Comparison of ENCODE assay signal across 9 cellular contexts in genomic region chr6:43436577-43437282, GRCh38. TPM values are rescaled to one million over a fixed set of nuclear protein-coding genes. Genes with fewer than 3 reads are reported as not detected.
A peak's percentile ranks its signal among the peaks of the same experiment; 100 is the strongest.
DNase-seq lines count a peak whose midpoint lies in the region; ATAC-seq and TF ChIP-seq lines count a peak whose summit lies in the region.
"Had no signal": no experiment of that assay in that cellular context is flagged by ENCODE, and none has a peak within 500 bp of the region (broad histone marks: within the 10 kb centered on the region; RNA-seq: fewer than 3 reads in every experiment).

No MANE protein-coding gene starts in this region.

- peak overlapping the region; percentile 92 to 94 for H3K27ac ChIP-seq in esophagus (ENCODE audit: low read depth in 2 of 2, low read length in 1 of 2)
- H3K27ac ChIP-seq: VCaP had no signal

- H3K4me1 Mint-ChIP-seq in nephron progenitor cell = peaks cover 26% of the 10 kb centered on the region
- H3K4me1 Mint-ChIP-seq in naive thymus-derived CD8-positive, alpha-beta T cell = peaks cover 0 to 4% (median 1%) of the 10 kb centered on the region in 4 donors

- no peaks in the 10 kb centered on the region for H3K9me3 ChIP-seq in MG63
- H3K9me3 ChIP-seq in esophagus (ENCODE audit: control insufficient read depth in 2 of 2, insufficient read depth in 1 of 2, low read depth in 1 of 2, low read length in 1 of 2) = no peaks in the 10 kb centered on the region

- H3K27ac Mint-ChIP-seq in nephron progenitor cell = peak overlapping the region; percentile 98
- peak overlapping the region in 2 of 10 donors; percentile 27 to 71 for H3K27ac Mint-ChIP-seq in naive thymus-derived CD8-positive, alpha-beta T cell

- no peak for TF ChIP-seq CTCF in nephron progenitor cell (IDR thresholded peaks at IDR 0.05)

- H3K27me3 ChIP-seq in MG63 = no peaks in the 10 kb centered on the region
- H3K27me3 ChIP-seq in esophagus (ENCODE audit: control insufficient read depth in 1 of 2, insufficient read depth in 2 of 2, low read length in 2 of 2) = no peaks in the 10 kb centered on the region

- H3K36me3 ChIP-seq in MG63 = no peaks in the 10 kb centered on the region; the same call in 1 of the 2 replicates
- H3K36me3 ChIP-seq in esophagus (ENCODE audit: control insufficient read depth in 2 of 2, insufficient read depth in 2 of 2, low read length in 1 of 2) = peaks cover 0 to 30% of the 10 kb centered on the region in 2 donors

- ATAC-seq in naive thymus-derived CD8-positive, alpha-beta T cell = no peak
- no peak for ATAC-seq in HG03442 (IDR thresholded peaks at IDR 0.05; ENCODE audit: unreplicated experiment)
- no peak for ATAC-seq in HG03354 (IDR thresholded peaks at IDR 0.05; ENCODE audit: poor library complexity, severe bottlenecking, unreplicated experiment)

- H3K27me3 Mint-ChIP-seq in nephron progenitor cell (ENCODE audit: low read depth, poor library complexity) = peaks cover 3% of the 10 kb centered on the region
- H3K27me3 Mint-ChIP-seq in naive thymus-derived CD8-positive, alpha-beta T cell = no peaks in the 10 kb centered on the region

- H3K4me1 ChIP-seq in esophagus (ENCODE audit: control insufficient read depth in 2 of 2, insufficient read depth in 2 of 2, low read length in 1 of 2) = peaks cover 5 to 34% of the 10 kb centered on the region in 2 donors

- H3K4me3 Mint-ChIP-seq in nephron progenitor cell = peak overlapping the region; percentile 23
- peak overlapping the region in 1 of 10 donors; percentile 42 for H3K4me3 Mint-ChIP-seq in naive thymus-derived CD8-positive, alpha-beta T cell

- no peak overlapping the region for H3K4me3 ChIP-seq in MG63
- H3K4me3 ChIP-seq in esophagus (ENCODE audit: low read depth in 1 of 2, low read length in 2 of 2) = no peak overlapping the region

- H3K9me3 Mint-ChIP-seq in nephron progenitor cell = no peaks in the 10 kb centered on the region
- H3K9me3 Mint-ChIP-seq in naive thymus-derived CD8-positive, alpha-beta T cell = no peaks in the 10 kb centered on the region

- 20 to 28% methylated on average over 5 of the region's 5 CpGs for WGBS in esophagus, 2 donors

- POLR2A ChIA-PET in naive thymus-derived CD8-positive, alpha-beta T cell (lab: Charles Lee) = interaction anchor here (0.7 to 1.4 kb wide), 2 partner anchors 9 to 458 kb away, joined by 3 read pairs; partner anchors contain the start of genes ABCC10 and PEX6

- DNase-seq in AG08396 (ENCODE audit: low spot score) (peak; percentile 78), MG63 (peak; percentile 83), nephron progenitor cell (no peak)
- no peak for DNase-seq in naive thymus-derived CD8-positive, alpha-beta T cell
- no peak for DNase-seq in stimulated activated naive CD4-positive, alpha-beta T cell (lab: John Stamatoyannopoulos, UW)

- H3K36me3 Mint-ChIP-seq in nephron progenitor cell (ENCODE audit: low read depth) = peaks cover 10% of the 10 kb centered on the region
- peaks cover 0 to 48% (median 0%) of the 10 kb centered on the region in 3 donors for H3K36me3 Mint-ChIP-seq in naive thymus-derived CD8-positive, alpha-beta T cell

RNA-seq across cellular contexts. Expression of gene ABCC10, which starts 9.4 kb away (rescaled TPM):
- total RNA-seq in MG63 (2014; rRNA removed; shearing (Covaris generic); ENCODE audit: low replicate concordance) = 2.1 and 3.5 TPM in 2 replicates
- polyA plus RNA-seq in esophagus = 10 to 100 TPM; 13.3 to 40.6 TPM
- total RNA-seq in naive thymus-derived CD8-positive, alpha-beta T cell = 10 to 100 TPM; 67.2 to 72.6 TPM
- polyA plus RNA-seq in naive thymus-derived CD8-positive, alpha-beta T cell = 10 to 100 TPM in 2 of 3 donors, 1 to 10 TPM in 1; 9.6 to 15.9 (median 10.6) TPM

RNA-seq across cellular contexts. Expression of gene DLK2, which starts 18.6 kb away (rescaled TPM):
- 1.5 TPM in 1 of 2 replicates, not detected in the other for total RNA-seq in MG63 (2014; rRNA removed; shearing (Covaris generic); ENCODE audit: low replicate concordance)
- 10 to 100 TPM; 11.3 to 18.7 TPM for polyA plus RNA-seq in esophagus
- 1 to 10 TPM in 1 of 2 experiments, under 1 TPM in 1; 0.71 to 1.2 TPM for total RNA-seq in naive thymus-derived CD8-positive, alpha-beta T cell
- 1 to 10 TPM in 1 of 3 donors, under 1 TPM in 1, not detected in 1; 0.22 to 1.2 TPM for polyA plus RNA-seq in naive thymus-derived CD8-positive, alpha-beta T cell

RNA-seq across cellular contexts. Expression of gene TJAP1, which starts 40.6 kb away (rescaled TPM):
- total RNA-seq in MG63 (2014; rRNA removed; shearing (Covaris generic); ENCODE audit: low replicate concordance) = 8.1 and 19.0 TPM in 2 replicates
- 10 to 100 TPM; 10.5 to 15.1 TPM for polyA plus RNA-seq in esophagus
- 10 to 100 TPM; 47.7 to 54.7 TPM for total RNA-seq in naive thymus-derived CD8-positive, alpha-beta T cell
- polyA plus RNA-seq in naive thymus-derived CD8-positive, alpha-beta T cell = 10 to 100 TPM in 1 of 3 donors, 1 to 10 TPM in 2; 5.1 to 12.1 (median 8.4) TPM

Comparison
In these comparisons a context has a peak if more than half of its experiments do, and no peak if none do; other contexts are left out.
1. DNase-seq: peak in AG08396 (single experiment) and MG63 (single experiment); none in nephron progenitor cell (single experiment), naive thymus-derived CD8-positive, alpha-beta T cell (0 of 10) and stimulated activated naive CD4-positive, alpha-beta T cell (0 of 6).
2. RNA of gene ABCC10, which starts 9.4 kb away (total RNA-seq): 67.2 to 72.6 TPM in naive thymus-derived CD8-positive, alpha-beta T cell; 2.1 to 3.5 TPM in MG63; every median in the first group is over 10 times any median in the second.